ENCODE assay signal across 1 cellular context in the genomic region with DNA sequence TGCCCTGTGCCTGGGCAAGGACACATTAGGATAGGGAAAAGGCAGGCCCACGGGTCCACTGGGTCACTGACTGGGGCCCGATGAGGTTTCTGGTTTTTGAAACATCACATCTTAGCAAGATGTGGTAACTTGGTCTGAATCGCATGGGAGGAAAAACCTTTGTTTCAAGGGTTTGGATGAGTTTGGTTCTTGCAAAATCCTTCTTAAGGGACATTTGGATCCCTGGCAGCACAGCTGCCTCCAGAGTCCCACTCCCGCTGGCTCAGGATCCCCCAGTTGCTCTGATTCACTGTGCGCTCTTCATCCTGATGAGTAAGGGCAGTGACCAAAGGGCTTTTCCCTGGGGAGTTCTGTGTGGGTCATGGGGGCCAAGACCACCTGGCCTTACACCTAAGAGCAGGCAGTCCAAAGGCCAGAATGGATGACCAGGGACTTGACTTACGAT.
TF ChIP-seq lines count a peak whose summit lies in the region.

No MANE protein-coding gene starts in this region.

TF ChIP-seq in K562, 482 proteins besides CTCF, POLR2A, EP300 and RAD21:
- TF ChIP-seq, protein P1, sequence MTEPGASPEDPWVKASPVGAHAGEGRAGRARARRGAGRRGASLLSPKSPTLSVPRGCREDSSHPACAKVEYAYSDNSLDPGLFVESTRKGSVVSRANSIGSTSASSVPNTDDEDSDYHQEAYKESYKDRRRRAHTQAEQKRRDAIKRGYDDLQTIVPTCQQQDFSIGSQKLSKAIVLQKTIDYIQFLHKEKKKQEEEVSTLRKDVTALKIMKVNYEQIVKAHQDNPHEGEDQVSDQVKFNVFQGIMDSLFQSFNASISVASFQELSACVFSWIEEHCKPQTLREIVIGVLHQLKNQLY (CRISPR knock-in tag; conservative IDR thresholded peaks at IDR 0.05), result no peak
- TF ChIP-seq, protein P2, sequence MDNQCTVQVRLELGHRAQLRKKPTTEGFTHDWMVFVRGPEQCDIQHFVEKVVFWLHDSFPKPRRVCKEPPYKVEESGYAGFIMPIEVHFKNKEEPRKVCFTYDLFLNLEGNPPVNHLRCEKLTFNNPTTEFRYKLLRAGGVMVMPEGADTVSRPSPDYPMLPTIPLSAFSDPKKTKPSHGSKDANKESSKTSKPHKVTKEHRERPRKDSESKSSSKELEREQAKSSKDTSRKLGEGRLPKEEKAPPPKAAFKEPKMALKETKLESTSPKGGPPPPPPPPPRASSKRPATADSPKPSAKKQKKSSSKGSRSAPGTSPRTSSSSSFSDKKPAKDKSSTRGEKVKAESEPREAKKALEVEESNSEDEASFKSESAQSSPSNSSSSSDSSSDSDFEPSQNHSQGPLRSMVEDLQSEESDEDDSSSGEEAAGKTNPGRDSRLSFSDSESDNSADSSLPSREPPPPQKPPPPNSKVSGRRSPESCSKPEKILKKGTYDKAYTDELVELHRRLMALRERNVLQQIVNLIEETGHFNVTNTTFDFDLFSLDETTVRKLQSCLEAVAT (IDR thresholded peaks at IDR 0.05), result no peak
- TF ChIP-seq MEF2D (tag; conservative IDR thresholded peaks at IDR 0.05; ENCODE audit: low read depth), result no peak
- TF ChIP-seq, protein P3, sequence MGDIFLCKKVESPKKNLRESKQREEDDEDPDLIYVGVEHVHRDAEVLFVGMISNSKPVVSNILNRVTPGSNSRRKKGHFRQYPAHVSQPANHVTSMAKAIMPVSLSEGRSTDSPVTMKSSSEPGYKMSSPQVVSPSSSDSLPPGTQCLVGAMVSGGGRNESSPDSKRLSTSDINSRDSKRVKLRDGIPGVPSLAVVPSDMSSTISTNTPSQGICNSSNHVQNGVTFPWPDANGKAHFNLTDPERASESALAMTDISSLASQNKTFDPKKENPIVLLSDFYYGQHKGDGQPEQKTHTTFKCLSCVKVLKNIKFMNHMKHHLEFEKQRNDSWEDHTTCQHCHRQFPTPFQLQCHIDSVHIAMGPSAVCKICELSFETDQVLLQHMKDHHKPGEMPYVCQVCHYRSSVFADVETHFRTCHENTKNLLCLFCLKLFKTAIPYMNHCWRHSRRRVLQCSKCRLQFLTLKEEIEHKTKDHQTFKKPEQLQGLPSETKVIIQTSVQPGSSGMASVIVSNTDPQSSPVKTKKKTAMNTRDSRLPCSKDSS (IDR thresholded peaks at IDR 0.05; ENCODE audit: low read depth, partially characterized antibody), result no peak
- TF ChIP-seq, protein P4, sequence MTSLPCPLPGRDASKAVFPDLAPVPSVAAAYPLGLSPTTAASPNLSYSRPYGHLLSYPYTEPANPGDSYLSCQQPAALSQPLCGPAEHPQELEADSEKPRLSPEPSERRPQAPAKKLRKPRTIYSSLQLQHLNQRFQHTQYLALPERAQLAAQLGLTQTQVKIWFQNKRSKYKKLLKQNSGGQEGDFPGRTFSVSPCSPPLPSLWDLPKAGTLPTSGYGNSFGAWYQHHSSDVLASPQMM (CRISPR knock-in tag; IDR thresholded peaks at IDR 0.05), result no peak
- peak; percentile 4; the same call in 1 of the 2 replicates for TF ChIP-seq POLR2AphosphoS5 (IDR thresholded peaks at IDR 0.05; ENCODE audit: control insufficient read depth, insufficient read depth, low read depth, low read length)
- no peak for TF ChIP-seq NFE2L1 (tag; IDR thresholded peaks at IDR 0.05; ENCODE audit: borderline replicate concordance, low read depth)
- no peak for TF ChIP-seq CBX2 (IDR thresholded peaks at IDR 0.05; ENCODE audit: insufficient read depth, low read length, poor library complexity, severe bottlenecking)
- TF ChIP-seq PTRF (tag; IDR thresholded peaks at IDR 0.05), result no peak
